ENCODE assay signal across 25 cellular contexts in genomic region chr4:169220854-169221311, GRCh38.
"Had no signal": no experiment of that assay in that cellular context is flagged by ENCODE, and none has a peak within 500 bp of the region (broad histone marks: within the 10 kb centered on the region; RNA-seq: fewer than 3 reads in every experiment).

No MANE protein-coding gene starts in this region.

- H3K4me1 Mint-ChIP-seq: activated naive CD8-positive, alpha-beta T cell treated with anti-CD3 and anti-CD28 coated beads for 36 hours; stimulated activated naive CD8-positive, alpha-beta T cell treated with anti-CD3 and anti-CD28 coated beads, Interleukin-15, amount 100 ng/mL, for 72 hours had no signal

- H3K27me3 Mint-ChIP-seq: activated naive CD8-positive, alpha-beta T cell treated with anti-CD3 and anti-CD28 coated beads for 36 hours; natural killer cell treated with Interleukin-12 subunit alpha and Interleukin-12 subunit beta and Interleukin-15 and Interleukin-18, amount 100 ng/mL, for 72 hours; stimulated activated naive CD8-positive, alpha-beta T cell treated with anti-CD3 and anti-CD28 coated beads, Interleukin-15, amount 100 ng/mL, for 72 hours had no signal

- H3K36me3 ChIP-seq: cardiac muscle cell, gastroesophageal sphincter, heart right ventricle, lower lobe of right lung, suprapubic skin, vagina, WERI-Rb-1 had no signal

- H3K36me3 Mint-ChIP-seq: activated naive CD8-positive, alpha-beta T cell treated with anti-CD3 and anti-CD28 coated beads for 36 hours; immature natural killer cell; natural killer cell treated with Interleukin-12 subunit alpha and Interleukin-12 subunit beta and Interleukin-15 and Interleukin-18, amount 100 ng/mL, for 72 hours had no signal

- DNase-seq: activated CD4-positive, alpha-beta T cell treated with anti-CD3 and anti-CD28 coated beads, Interleukin-2, amount 50 U/mL, for 4 hours; activated gamma-delta T cell treated with Interleukin-2 at 50 U/mL for 16 hours; activated naive CD8-positive, alpha-beta T cell treated with anti-CD3 and anti-CD28 coated beads for 36 hours; amniotic stem cell; dermis blood vessel endothelial cell; effector memory CD4-positive, alpha-beta T cell; heart right ventricle; immature natural killer cell; lower lobe of right lung; nucleus accumbens; posterior cingulate gyrus; right cardiac atrium; stimulated activated CD4-positive, alpha-beta T cell treated with anti-CD3 and anti-CD28 coated beads, Interleukin-15, amount 100 ng/mL, for 24 hours; stimulated activated CD4-positive, alpha-beta T cell treated with anti-CD3 and anti-CD28 coated beads, Interleukin-2, amount 100 ng/mL, for 48 hours; stimulated activated naive CD8-positive, alpha-beta T cell treated with anti-CD3 and anti-CD28 coated beads, Interleukin-15, amount 100 ng/mL, for 72 hours; T-helper 2 cell; trophoblast cell; WERI-Rb-1 had no signal

- H3K27ac Mint-ChIP-seq: activated naive CD8-positive, alpha-beta T cell treated with anti-CD3 and anti-CD28 coated beads for 36 hours; immature natural killer cell; natural killer cell treated with Interleukin-12 subunit alpha and Interleukin-12 subunit beta and Interleukin-15 and Interleukin-18, amount 100 ng/mL, for 72 hours; stimulated activated naive CD8-positive, alpha-beta T cell treated with anti-CD3 and anti-CD28 coated beads, Interleukin-15, amount 100 ng/mL, for 72 hours had no signal

- ATAC-seq: gastroesophageal sphincter; heart right ventricle; natural killer cell treated with Interleukin-12 subunit alpha and Interleukin-12 subunit beta and Interleukin-15 and Interleukin-18, amount 100 ng/mL, for 72 hours; right cardiac atrium; stimulated activated naive CD8-positive, alpha-beta T cell treated with anti-CD3 and anti-CD28 coated beads, Interleukin-15, amount 100 ng/mL, for 72 hours had no signal

- H3K9me3 Mint-ChIP-seq: activated naive CD8-positive, alpha-beta T cell treated with anti-CD3 and anti-CD28 coated beads for 36 hours; immature natural killer cell; natural killer cell treated with Interleukin-12 subunit alpha and Interleukin-12 subunit beta and Interleukin-15 and Interleukin-18, amount 100 ng/mL, for 72 hours; stimulated activated naive CD8-positive, alpha-beta T cell treated with anti-CD3 and anti-CD28 coated beads, Interleukin-15, amount 100 ng/mL, for 72 hours had no signal

- H3K4me3 ChIP-seq: cardiac muscle cell, gastroesophageal sphincter, heart right ventricle, lower lobe of right lung, skin epidermis, suprapubic skin, vagina had no signal

- H3K4me3 Mint-ChIP-seq: activated naive CD8-positive, alpha-beta T cell treated with anti-CD3 and anti-CD28 coated beads for 36 hours; immature natural killer cell; natural killer cell treated with Interleukin-12 subunit alpha and Interleukin-12 subunit beta and Interleukin-15 and Interleukin-18, amount 100 ng/mL, for 72 hours; stimulated activated naive CD8-positive, alpha-beta T cell treated with anti-CD3 and anti-CD28 coated beads, Interleukin-15, amount 100 ng/mL, for 72 hours had no signal

- H3K9me3 ChIP-seq: gastroesophageal sphincter, heart right ventricle, lower lobe of right lung, suprapubic skin, vagina had no signal

- H3K27ac ChIP-seq: cardiac muscle cell, epithelial cell of prostate, gastroesophageal sphincter, heart right ventricle, lower lobe of right lung, skin epidermis, suprapubic skin, vagina, WERI-Rb-1 had no signal

- H3K27me3 ChIP-seq: cardiac muscle cell, gastroesophageal sphincter, heart right ventricle, suprapubic skin, vagina had no signal
